Comparison of ENCODE assay signal across 19 cellular contexts in the genomic region with DNA sequence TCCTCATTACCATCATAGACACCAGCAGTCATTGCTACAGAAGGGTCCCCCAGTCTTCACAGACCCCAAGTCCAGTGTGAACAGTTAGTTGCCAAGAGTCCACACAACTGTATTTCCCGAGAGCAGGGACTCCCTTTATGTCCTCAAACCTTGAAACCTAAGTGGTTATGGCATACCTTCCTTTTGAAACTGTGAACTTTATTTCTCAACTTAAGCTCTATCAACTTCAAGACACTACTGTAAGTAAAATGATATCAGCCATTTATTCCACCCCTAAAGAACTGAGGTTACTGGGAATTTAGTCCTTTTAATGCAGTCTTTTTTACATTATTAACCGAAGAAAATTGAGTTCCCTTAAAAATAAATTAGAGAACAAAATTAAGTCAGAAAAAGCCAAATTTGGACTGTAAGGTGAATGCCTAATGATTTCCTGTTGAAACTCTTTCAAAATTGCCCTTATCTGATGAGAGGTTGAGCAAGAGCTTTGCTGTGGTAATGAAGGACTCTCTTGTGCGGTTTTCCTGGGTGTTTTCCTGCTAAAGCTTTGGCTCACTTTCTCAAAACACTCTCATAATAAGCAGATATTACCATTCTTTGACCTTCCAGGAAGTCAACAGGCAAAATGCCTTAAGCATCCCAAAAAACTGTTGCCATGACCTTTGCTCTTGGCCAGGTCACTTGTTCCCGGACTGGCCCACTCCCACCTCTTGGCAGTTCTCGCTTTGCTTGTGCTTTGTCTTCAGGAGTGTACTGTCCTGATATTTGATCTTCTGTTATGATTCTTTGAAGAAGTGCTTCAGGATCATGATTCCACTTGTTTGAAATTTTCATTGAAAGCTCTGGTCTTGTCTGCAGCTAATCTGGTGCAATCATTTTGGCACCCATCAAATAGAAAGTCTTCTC.
DNase-seq lines count a peak whose midpoint lies in the region; ATAC-seq and TF ChIP-seq lines count a peak whose summit lies in the region.
"Had no signal": no experiment of that assay in that cellular context is flagged by ENCODE, and none has a peak within 500 bp of the region (broad histone marks: within the 10 kb centered on the region; RNA-seq: fewer than 3 reads in every experiment).

No MANE protein-coding gene starts in this region.

- CTCF ChIA-PET in activated naive CD4-positive, alpha-beta T cell treated with anti-CD3 and anti-CD28 coated beads for 36 hours (lab: Charles Lee): no interaction called here
- CTCF ChIA-PET in activated naive CD4-positive, alpha-beta T cell treated with anti-CD3 and anti-CD28 coated beads, Interleukin-2, amount 10 ng/mL, durations not matched to agents 7 days and 5 days (lab: Charles Lee): no interaction called here

- WGBS in lung, 2 donors: 54 to 78% methylated on average over 5 of the region's 5 CpGs

- H3K36me3 ChIP-seq in lung (ENCODE audit: control insufficient read depth in 2 of 2, insufficient read depth in 2 of 2, low read length in 2 of 2) (no peaks in the 10 kb centered on the region), HAP-1 (replicated peaks) (no peaks in the 10 kb centered on the region)

- DNase-seq in A172 (ENCODE audit: low spot score) (peak; percentile 5), MV-4-11 (lab: John Stamatoyannopoulos, UW) (peak; percentile 39), choroid plexus epithelial cell (ENCODE audit: low read depth) (peak; percentile 37), lung (ENCODE audit: low spot score) (peak; percentile 50), HAP-1 (ENCODE audit: low spot score in 2 of 2) (no peak)
- no peak for DNase-seq in activated naive CD4-positive, alpha-beta T cell treated with anti-CD3 and anti-CD28 coated beads for 36 hours
- DNase-seq in activated naive CD4-positive, alpha-beta T cell treated with anti-CD3 and anti-CD28 coated beads, Interleukin-2, amount 10 ng/mL, durations not matched to agents 7 days and 5 days: no peak
- DNase-seq in activated naive CD8-positive, alpha-beta T cell treated with anti-CD3 and anti-CD28 coated beads, Interleukin-2, amount 50 U/mL, for 24 hours: no peak
- DNase-seq: activated CD4-positive, alpha-beta T cell treated with anti-CD3 and anti-CD28 coated beads for 1 hour; activated CD8-positive, alpha-beta memory T cell treated with anti-CD3 and anti-CD28 coated beads, Interleukin-2, amount 50 U/mL, for 48 hours; CD8-positive, alpha-beta T cell; cerebellar nuclear complex; kidney; NCI-H2081; NCI-H748 treated with DMSO at 0.1 percent for 48 hours; posterior cingulate gyrus; T-helper 17 cell had no signal

- peak; percentile 68 for ATAC-seq in lung (ENCODE audit: insufficient read depth, low FRiP score)
- ATAC-seq in activated naive CD8-positive, alpha-beta T cell treated with anti-CD3 and anti-CD28 coated beads, Interleukin-2, amount 50 U/mL, for 24 hours: no peak
- ATAC-seq: CD8-positive, alpha-beta T cell; T-helper 17 cell had no signal

- in situ Hi-C loops in HAP-1 (cut with MboI; ENCODE audit: low sequenced_read_pairs): no loop called here

- H3K9me3 Mint-ChIP-seq in activated naive CD4-positive, alpha-beta T cell treated with anti-CD3 and anti-CD28 coated beads for 36 hours: peaks cover 9% of the 10 kb centered on the region
- peaks cover 10% of the 10 kb centered on the region for H3K9me3 Mint-ChIP-seq in activated naive CD4-positive, alpha-beta T cell treated with anti-CD3 and anti-CD28 coated beads, Interleukin-2, amount 10 ng/mL, durations not matched to agents 7 days and 5 days
- H3K9me3 Mint-ChIP-seq in activated naive CD8-positive, alpha-beta T cell treated with anti-CD3 and anti-CD28 coated beads, Interleukin-2, amount 50 U/mL, for 24 hours: peaks cover 12% of the 10 kb centered on the region
- H3K9me3 Mint-ChIP-seq: activated naive CD4-positive, alpha-beta T cell treated with anti-CD3 and anti-CD28 coated beads, Interleukin-2, amount 50 U/mL, for 24 hours had no signal

- H3K4me3 Mint-ChIP-seq in activated naive CD4-positive, alpha-beta T cell treated with anti-CD3 and anti-CD28 coated beads for 36 hours: no peak overlapping the region
- no peak overlapping the region for H3K4me3 Mint-ChIP-seq in activated naive CD4-positive, alpha-beta T cell treated with anti-CD3 and anti-CD28 coated beads, Interleukin-2, amount 10 ng/mL, durations not matched to agents 7 days and 5 days
- H3K4me3 Mint-ChIP-seq in activated naive CD8-positive, alpha-beta T cell treated with anti-CD3 and anti-CD28 coated beads, Interleukin-2, amount 50 U/mL, for 24 hours: no peak overlapping the region
- H3K4me3 Mint-ChIP-seq: activated naive CD4-positive, alpha-beta T cell treated with anti-CD3 and anti-CD28 coated beads, Interleukin-2, amount 50 U/mL, for 24 hours; CD8-positive, alpha-beta T cell; T-helper 17 cell had no signal

- no peaks in the 10 kb centered on the region for H3K36me3 Mint-ChIP-seq in activated naive CD4-positive, alpha-beta T cell treated with anti-CD3 and anti-CD28 coated beads for 36 hours (ENCODE audit: low read depth)
- H3K36me3 Mint-ChIP-seq in activated naive CD4-positive, alpha-beta T cell treated with anti-CD3 and anti-CD28 coated beads, Interleukin-2, amount 10 ng/mL, durations not matched to agents 7 days and 5 days: no peaks in the 10 kb centered on the region
- no peaks in the 10 kb centered on the region for H3K36me3 Mint-ChIP-seq in activated naive CD8-positive, alpha-beta T cell treated with anti-CD3 and anti-CD28 coated beads, Interleukin-2, amount 50 U/mL, for 24 hours (ENCODE audit: low read depth)
- H3K36me3 Mint-ChIP-seq: activated naive CD4-positive, alpha-beta T cell treated with anti-CD3 and anti-CD28 coated beads, Interleukin-2, amount 50 U/mL, for 24 hours; CD8-positive, alpha-beta T cell had no signal

- TF ChIP-seq CTCF in choroid plexus epithelial cell (conservative IDR thresholded peaks at IDR 0.05; ENCODE audit: low read depth, low read length) (no peak), lung (IDR thresholded peaks at IDR 0.05; ENCODE audit: control extremely low read depth, extremely low read depth) (no peak)

- H3K4me1 ChIP-seq in lung (ENCODE audit: control insufficient read depth in 2 of 2, insufficient read depth in 2 of 2, low read length in 2 of 2) (no peaks in the 10 kb centered on the region), HAP-1 (no peaks in the 10 kb centered on the region)

- no peaks in the 10 kb centered on the region for H3K4me1 Mint-ChIP-seq in activated naive CD4-positive, alpha-beta T cell treated with anti-CD3 and anti-CD28 coated beads for 36 hours (ENCODE audit: low read depth)
- H3K4me1 Mint-ChIP-seq in activated naive CD4-positive, alpha-beta T cell treated with anti-CD3 and anti-CD28 coated beads, Interleukin-2, amount 10 ng/mL, durations not matched to agents 7 days and 5 days: no peaks in the 10 kb centered on the region
- H3K4me1 Mint-ChIP-seq in activated naive CD8-positive, alpha-beta T cell treated with anti-CD3 and anti-CD28 coated beads, Interleukin-2, amount 50 U/mL, for 24 hours: no peaks in the 10 kb centered on the region
- H3K4me1 Mint-ChIP-seq: activated naive CD4-positive, alpha-beta T cell treated with anti-CD3 and anti-CD28 coated beads, Interleukin-2, amount 50 U/mL, for 24 hours; T-helper 17 cell had no signal

- H3K4me3 ChIP-seq in choroid plexus epithelial cell (ENCODE audit: low read depth, low read length) (no peak overlapping the region), lung (no peak overlapping the region), HAP-1 (no peak overlapping the region)

- intact Hi-C loops in activated naive CD4-positive, alpha-beta T cell treated with anti-CD3 and anti-CD28 coated beads for 36 hours (cut with micrococcal nuclease): no loop called here

- no peaks in the 10 kb centered on the region for H3K27me3 Mint-ChIP-seq in activated naive CD4-positive, alpha-beta T cell treated with anti-CD3 and anti-CD28 coated beads for 36 hours (ENCODE audit: low read depth)
- no peaks in the 10 kb centered on the region for H3K27me3 Mint-ChIP-seq in activated naive CD4-positive, alpha-beta T cell treated with anti-CD3 and anti-CD28 coated beads, Interleukin-2, amount 10 ng/mL, durations not matched to agents 7 days and 5 days
- no peaks in the 10 kb centered on the region for H3K27me3 Mint-ChIP-seq in activated naive CD8-positive, alpha-beta T cell treated with anti-CD3 and anti-CD28 coated beads, Interleukin-2, amount 50 U/mL, for 24 hours
- H3K27me3 Mint-ChIP-seq: activated naive CD4-positive, alpha-beta T cell treated with anti-CD3 and anti-CD28 coated beads, Interleukin-2, amount 50 U/mL, for 24 hours; T-helper 17 cell had no signal

- no peak overlapping the region for H3K27ac ChIP-seq in lung (ENCODE audit: low read depth in 1 of 2, low read length in 1 of 2)
- H3K27ac ChIP-seq: RWPE1 had no signal

- H3K27ac Mint-ChIP-seq in activated naive CD4-positive, alpha-beta T cell treated with anti-CD3 and anti-CD28 coated beads for 36 hours: no peak overlapping the region
- H3K27ac Mint-ChIP-seq in activated naive CD4-positive, alpha-beta T cell treated with anti-CD3 and anti-CD28 coated beads, Interleukin-2, amount 10 ng/mL, durations not matched to agents 7 days and 5 days: no peak overlapping the region
- H3K27ac Mint-ChIP-seq in activated naive CD8-positive, alpha-beta T cell treated with anti-CD3 and anti-CD28 coated beads, Interleukin-2, amount 50 U/mL, for 24 hours: no peak overlapping the region
- H3K27ac Mint-ChIP-seq: activated naive CD4-positive, alpha-beta T cell treated with anti-CD3 and anti-CD28 coated beads, Interleukin-2, amount 50 U/mL, for 24 hours; CD8-positive, alpha-beta T cell; T-helper 17 cell had no signal

- H3K27me3 ChIP-seq in lung (ENCODE audit: control insufficient read depth, insufficient read depth) (no peaks in the 10 kb centered on the region), HAP-1 (ENCODE audit: low read depth) (no peaks in the 10 kb centered on the region; the same call in 1 of the 2 replicates)

- H3K9me3 ChIP-seq in lung (ENCODE audit: control insufficient read depth in 2 of 2, insufficient read depth in 1 of 2, low read length in 1 of 2) (no peaks in the 10 kb centered on the region), HAP-1 (no peaks in the 10 kb centered on the region)

Comparison
In these comparisons a context has a peak if more than half of its experiments do, and no peak if none do; other contexts are left out.
1. DNase-seq: peak in A172 (single experiment), MV-4-11 (single experiment), choroid plexus epithelial cell (single experiment) and lung (single experiment); none in activated naive CD4-positive, alpha-beta T cell treated with anti-CD3 and anti-CD28 coated beads for 36 hours (single experiment), HAP-1 (0 of 2), activated naive CD4-positive, alpha-beta T cell treated with anti-CD3 and anti-CD28 coated beads, Interleukin-2, amount 10 ng/mL, durations not matched to agents 7 days and 5 days (single experiment) and activated naive CD8-positive, alpha-beta T cell treated with anti-CD3 and anti-CD28 coated beads, Interleukin-2, amount 50 U/mL, for 24 hours (single experiment).